Comparison of ENCODE assay signal across 31 cellular contexts in genomic region chr5:362189-362588, GRCh38. TPM values are rescaled to one million over a fixed set of nuclear protein-coding genes. Genes with fewer than 3 reads are reported as not detected.
"Had no signal": no experiment of that assay in that cellular context is flagged by ENCODE, and none has a peak within 500 bp of the region (broad histone marks: within the 10 kb centered on the region; RNA-seq: fewer than 3 reads in every experiment).

No MANE protein-coding gene starts in this region.

- H3K4me3 ChIP-seq: ascending aorta, cardiac muscle cell, colonic mucosa, heart left ventricle, lower lobe of right lung, neural progenitor cell, right lobe of liver, thoracic aorta, uterus had no signal

- H3K36me3 Mint-ChIP-seq: neural progenitor cell had no signal

- H3K4me1 Mint-ChIP-seq: brain, endodermal cell, natural killer cell, neural progenitor cell had no signal

- H3K27me3 ChIP-seq: ascending aorta, cardiac muscle cell, colonic mucosa, neural progenitor cell, right lobe of liver, uterus had no signal

- H3K9me3 Mint-ChIP-seq: neural progenitor cell had no signal

- H3K4me3 Mint-ChIP-seq: activated CD8-positive, alpha-beta T cell treated with anti-CD3 and anti-CD28 coated beads for 36 hours; activated naive CD8-positive, alpha-beta T cell treated with anti-CD3 and anti-CD28 coated beads for 36 hours; activated T-cell treated with anti-CD3 and anti-CD28 coated beads, Interleukin-2, amount 50 U/mL, for 72 hours; brain; endodermal cell; natural killer cell; neural progenitor cell had no signal

- H3K27me3 Mint-ChIP-seq: activated CD8-positive, alpha-beta T cell treated with anti-CD3 and anti-CD28 coated beads for 36 hours; activated naive CD8-positive, alpha-beta T cell treated with anti-CD3 and anti-CD28 coated beads for 36 hours had no signal

- H3K4me2 ChIP-seq: neural progenitor cell had no signal

- DNase-seq: activated CD4-positive, alpha-beta T cell treated with anti-CD3 and anti-CD28 coated beads, Interleukin-2, amount 50 U/mL, for 1 hour; activated CD4-positive, CD25-positive, alpha-beta regulatory T cell treated with anti-CD3 and anti-CD28 coated beads, Interleukin-2, amount 50 U/mL, for 72 hours; activated CD8-positive, alpha-beta T cell treated with anti-CD3 and anti-CD28 coated beads for 36 hours; activated naive CD4-positive, alpha-beta T cell treated with Interleukin-2 at 50 U/mL for 16 hours; activated naive CD8-positive, alpha-beta T cell treated with anti-CD3 and anti-CD28 coated beads for 36 hours; activated T-cell treated with anti-CD3 and anti-CD28 coated beads for 4 hours; activated T-cell treated with anti-CD3 and anti-CD28 coated beads, Interleukin-2, amount 50 U/mL, for 72 hours; cerebellar nuclear complex; colonic mucosa; endodermal cell; foreskin keratinocyte; heart left ventricle; lower lobe of right lung; mesenchymal stem cell; natural killer cell; occipital lobe; posterior cingulate gyrus; stimulated activated CD4-positive, alpha-beta T cell treated with anti-CD3 and anti-CD28 coated beads, Interleukin-12 subunit alpha, Interleukin-12 subunit beta, amount 100 ng/mL, for 4 hours; stimulated activated CD4-positive, alpha-beta T cell treated with anti-CD3 and anti-CD28 coated beads, Interleukin-4, amount 100 ng/mL, for 1 hour; stimulated activated naive CD8-positive, alpha-beta T cell treated with anti-CD3 and anti-CD28 coated beads, Interleukin-15, Interleukin-2, amounts not matched to agents 100 U/mL and 50 U/mL, for 24 hours; T-helper 2 cell; trophoblast cell; uterus had no signal

- H3K9me3 ChIP-seq: colonic mucosa, right lobe of liver, uterus had no signal

- H3K27ac ChIP-seq: ascending aorta, cardiac muscle cell, colonic mucosa, foreskin keratinocyte, heart left ventricle, lower lobe of right lung, neural progenitor cell, right lobe of liver, thoracic aorta, uterus had no signal

- ATAC-seq: activated CD8-positive, alpha-beta T cell treated with anti-CD3 and anti-CD28 coated beads for 36 hours; activated T-cell treated with anti-CD3 and anti-CD28 coated beads, Interleukin-2, amount 50 U/mL, for 72 hours; esophagus mucosa; foreskin keratinocyte; heart left ventricle; left lobe of liver; lower lobe of right lung; natural killer cell; stimulated activated naive CD8-positive, alpha-beta T cell treated with anti-CD3 and anti-CD28 coated beads, Interleukin-15, Interleukin-2, amounts not matched to agents 100 U/mL and 50 U/mL, for 24 hours had no signal

- H3K4me1 ChIP-seq: ascending aorta, colonic mucosa, foreskin keratinocyte, heart left ventricle, lower lobe of right lung, neural progenitor cell, right lobe of liver, uterus had no signal

- H2AFZ ChIP-seq: neural progenitor cell had no signal

- H3K36me3 ChIP-seq: ascending aorta, cardiac muscle cell, colonic mucosa, heart left ventricle, lower lobe of right lung, neural progenitor cell, right lobe of liver, thoracic aorta, uterus had no signal

- H3K27ac Mint-ChIP-seq: activated CD8-positive, alpha-beta T cell treated with anti-CD3 and anti-CD28 coated beads for 36 hours; activated naive CD8-positive, alpha-beta T cell treated with anti-CD3 and anti-CD28 coated beads for 36 hours; activated T-cell treated with anti-CD3 and anti-CD28 coated beads, Interleukin-2, amount 50 U/mL, for 72 hours; brain; endodermal cell; natural killer cell; neural progenitor cell had no signal

RNA-seq across cellular contexts. Expression of gene AHRR, which starts 40.7 kb away (rescaled TPM):
- total RNA-seq: ascending aorta had no signal
